1 cellular context compared by ENCODE assay signal in the genomic region with DNA sequence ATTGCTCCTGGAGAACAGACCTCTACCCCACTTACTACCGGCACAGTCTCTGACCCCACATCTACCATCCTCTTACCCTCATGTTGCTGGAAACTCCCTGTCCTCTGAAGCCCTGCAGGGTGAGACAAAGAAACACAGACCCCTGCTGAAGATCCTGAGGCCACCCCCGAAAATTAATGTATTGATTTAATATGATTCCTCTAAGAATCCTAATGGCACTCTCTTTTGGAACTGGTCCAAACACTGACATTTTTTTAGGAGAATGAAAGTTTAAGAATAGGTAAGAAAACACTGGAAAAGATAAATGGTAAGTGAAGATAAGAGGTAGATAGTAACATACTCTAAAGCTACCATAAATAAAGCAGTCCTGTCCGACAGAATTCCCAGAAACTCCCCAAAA.
TF ChIP-seq lines count a peak whose summit lies in the region.

No MANE protein-coding gene starts in this region.

TF ChIP-seq in WTC11, 78 proteins besides CTCF, POLR2A, EP300 and RAD21 (continued from another document):
- TF ChIP-seq NR1H2 (CRISPR knock-in tag; IDR thresholded peaks at IDR 0.05) (no peak), NFYB (CRISPR knock-in tag; conservative IDR thresholded peaks at IDR 0.05; ENCODE audit: low read depth) (no peak)
